In the genomic region with DNA sequence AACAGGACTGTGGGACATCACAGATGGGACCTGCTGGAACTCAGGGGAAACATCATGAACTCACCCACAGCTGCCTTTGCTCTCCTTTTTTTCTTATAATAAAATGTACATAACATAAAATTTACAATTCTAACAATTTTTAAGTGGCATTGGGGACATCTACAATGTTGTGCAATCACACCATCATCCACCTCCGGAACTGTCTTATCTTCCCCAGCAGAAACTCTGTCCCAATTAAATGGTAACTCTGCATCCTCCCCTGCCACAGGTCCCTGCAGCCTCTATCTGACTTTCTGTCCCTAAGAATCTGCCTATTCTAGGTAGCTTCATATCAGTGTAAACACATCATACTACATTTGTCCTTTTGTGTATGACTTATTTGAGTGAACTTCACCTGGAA, we compare ENCODE assay signal across 35 cellular contexts. TPM values are rescaled to one million over a fixed set of nuclear protein-coding genes. Genes with fewer than 3 reads are reported as not detected.
"Had no signal": no experiment of that assay in that cellular context is flagged by ENCODE, and none has a peak within 500 bp of the region (broad histone marks: within the 10 kb centered on the region; RNA-seq: fewer than 3 reads in every experiment).

No MANE protein-coding gene starts in this region.

- H3K4me3 ChIP-seq: adrenal gland, body of pancreas, cardiac muscle cell, esophagus muscularis mucosa, gastrocnemius medialis, heart left ventricle had no signal

- DNase-seq: activated B cell treated with CpG ODN at 0.5 μM for 24 hours; activated CD4-positive, alpha-beta T cell treated with anti-CD3 and anti-CD28 coated beads for 48 hours; activated CD4-positive, alpha-beta T cell treated with anti-CD3 and anti-CD28 coated beads, Interleukin-2, amount 50 U/mL, for 1 hour; activated CD4-positive, alpha-beta T cell treated with anti-CD3 and anti-CD28 coated beads, Interleukin-2, amount 50 U/mL, for 48 hours; activated CD8-positive, alpha-beta memory T cell treated with anti-CD3 and anti-CD28 coated beads, Interleukin-2, amount 10 ng/mL, durations not matched to agents 7 days and 5 days; activated CD8-positive, alpha-beta memory T cell treated with anti-CD3 and anti-CD28 coated beads, Interleukin-2, amount 50 U/mL, for 4 hours; activated CD8-positive, alpha-beta T cell treated with anti-CD3 and anti-CD28 coated beads, Interleukin-2, amount 10 ng/mL, durations not matched to agents 7 days and 5 days; activated effector memory CD4-positive, alpha-beta T cell treated with anti-CD3 and anti-CD28 coated beads, Interleukin-2, amount 50 U/mL, for 16 hours; activated naive CD4-positive, alpha-beta T cell treated with anti-CD3 and anti-CD28 coated beads for 36 hours; activated naive CD8-positive, alpha-beta T cell treated with anti-CD3 and anti-CD28 coated beads for 36 hours; activated naive CD8-positive, alpha-beta T cell treated with anti-CD3 and anti-CD28 coated beads, Interleukin-2, amount 50 U/mL, for 24 hours; activated T-cell treated with anti-CD3 and anti-CD28 coated beads, Interleukin-2, amount 50 U/mL, for 1 hour; activated T-cell treated with anti-CD3 and anti-CD28 coated beads, Interleukin-2, amount 50 U/mL, for 48 hours; adrenal gland; amygdala; aorta; body of pancreas; cortex of kidney; dermis blood vessel endothelial cell; effector CD4-positive, alpha-beta T cell; effector memory CD8-positive, alpha-beta T cell; erythroblast; foreskin keratinocyte; gastrocnemius medialis; glutamatergic neuron; heart left ventricle; T-helper 2 cell; WERI-Rb-1 had no signal

- H3K4me1 ChIP-seq: adrenal gland, body of pancreas, esophagus muscularis mucosa, foreskin keratinocyte, gastrocnemius medialis, heart left ventricle had no signal

- H3K27me3 ChIP-seq: adrenal gland, body of pancreas, cardiac muscle cell, esophagus muscularis mucosa, foreskin keratinocyte, gastrocnemius medialis, heart left ventricle had no signal

- H3K36me3 ChIP-seq: adrenal gland, cardiac muscle cell, esophagus muscularis mucosa, gastrocnemius medialis, heart left ventricle, WERI-Rb-1 had no signal

- H3K9me3 ChIP-seq: adrenal gland, body of pancreas, esophagus muscularis mucosa, gastrocnemius medialis, heart left ventricle had no signal

- H3K27ac ChIP-seq: adrenal gland, body of pancreas, cardiac muscle cell, esophagus muscularis mucosa, foreskin keratinocyte, gastrocnemius medialis, heart left ventricle, WERI-Rb-1 had no signal

- ATAC-seq: activated CD4-positive, CD25-positive, alpha-beta regulatory T cell treated with anti-CD3 and anti-CD28 coated beads, Interleukin-2, amount 50 U/mL, for 24 hours; activated CD8-positive, alpha-beta memory T cell treated with anti-CD3 and anti-CD28 coated beads, Interleukin-2, amount 10 ng/mL, durations not matched to agents 7 days and 5 days; activated CD8-positive, alpha-beta T cell treated with anti-CD3 and anti-CD28 coated beads, Interleukin-2, amount 10 ng/mL, durations not matched to agents 7 days and 5 days; activated naive CD8-positive, alpha-beta T cell treated with anti-CD3 and anti-CD28 coated beads, Interleukin-2, amount 50 U/mL, for 24 hours; body of pancreas; effector memory CD8-positive, alpha-beta T cell; foreskin keratinocyte; gastrocnemius medialis; heart left ventricle had no signal

RNA-seq across cellular contexts. Expression of a gene that starts 19.4 kb away (rescaled TPM):
- total RNA-seq: activated B cell treated with CpG ODN at 0.5 μM for 24 hours; activated CD8-positive, alpha-beta memory T cell treated with anti-CD3 and anti-CD28 coated beads for 36 hours; activated CD8-positive, alpha-beta memory T cell treated with anti-CD3 and anti-CD28 coated beads, Interleukin-2, amount 10 ng/mL, durations not matched to agents 7 days and 5 days; activated CD8-positive, alpha-beta T cell treated with anti-CD3 and anti-CD28 coated beads, Interleukin-2, amount 10 ng/mL, durations not matched to agents 7 days and 5 days; activated naive CD4-positive, alpha-beta T cell treated with anti-CD3 and anti-CD28 coated beads for 36 hours; activated naive CD8-positive, alpha-beta T cell treated with anti-CD3 and anti-CD28 coated beads for 36 hours; activated T-helper 1 cell treated with anti-CD3 and anti-CD28 coated beads, Interleukin-12 subunit alpha, Interleukin-12 subunit beta, Interleukin-2, Interleukin-4 antibody, amounts not matched to agents 30 ng/mL and 10 ng/mL and 1 ng/mL, durations not matched to agents 14 hours and 24 hours and 36 hours; activated T-helper 2 cell treated with anti-CD3 and anti-CD28 coated beads, Interferon-gamma antibody, Interleukin-2, Interleukin-4, amounts not matched to agents 10 μg/mL and 5 μg/mL and 100 μg/mL, durations not matched to agents 14 hours and 24 hours and 36 hours; adrenal gland; aorta; dermis blood vessel endothelial cell; esophagus muscularis mucosa; foreskin keratinocyte; gastrocnemius medialis; T-helper 1 cell treated with Interleukin-12 subunit alpha and Interleukin-12 subunit beta and Interleukin-4 antibody, amounts not matched to agents 30 ng/mL and 1 ng/mL, for 36 hours had no signal
- polyA plus RNA-seq: adrenal gland, aorta, foreskin keratinocyte, heart left ventricle had no signal
